ENCODE assay signal across 27 cellular contexts in genomic region chr12:119573086-119573485, GRCh38. TPM values are rescaled to one million over a fixed set of nuclear protein-coding genes. Genes with fewer than 3 reads are reported as not detected.
DNase-seq lines count a peak whose midpoint lies in the region; ATAC-seq, FAIRE-seq and TF ChIP-seq lines count a peak whose summit lies in the region.
"Had no signal": no experiment of that assay in that cellular context is flagged by ENCODE, and none has a peak within 500 bp of the region (broad histone marks: within the 10 kb centered on the region; RNA-seq: fewer than 3 reads in every experiment).

No MANE protein-coding gene starts in this region.

- TF ChIP-seq EP300 in GM12878 (IDR thresholded peaks at IDR 0.05; ENCODE audit: borderline replicate concordance in 1 of 2, control insufficient read depth in 1 of 2, low read depth in 2 of 2, low read length in 2 of 2): no peak

- H3K36me3 Mint-ChIP-seq in osteocyte (ENCODE audit: unreplicated experiment): no peaks in the 10 kb centered on the region
- H3K36me3 Mint-ChIP-seq: CD14-positive monocyte; CD4-positive, alpha-beta memory T cell; CD4-positive, CD25-positive, alpha-beta regulatory T cell; CD8-positive, alpha-beta memory T cell had no signal

- H2AFZ ChIP-seq in GM12878 (ENCODE audit: control insufficient read depth, low read depth, low read length): no peak overlapping the region

- 48% methylated on average over 1 of the region's 1 CpG for WGBS in GM12878 (ENCODE audit: insufficient coverage, insufficient replicate concordance, low lambda C conversion rate, missing lambda C conversion rate)
- 65 to 77% methylated on average over 1 of the region's 1 CpG for WGBS in body of pancreas, 2 donors

- H4K20me1 ChIP-seq in GM12878 (ENCODE audit: control insufficient read depth, insufficient read depth): no peaks in the 10 kb centered on the region
- H4K20me1 ChIP-seq: BLaER1 had no signal

- in situ Hi-C loops in GM12878 (cut with MboI): no loop called here

- BruUV-seq in GM12878 (replicated peaks; lab: Mats Ljungman, UMichigan): no TSS peak

- H3K27ac ChIP-seq in GM12878 (ENCODE audit: control insufficient read depth, insufficient read depth): no peak overlapping the region
- H3K27ac ChIP-seq in body of pancreas: no peak overlapping the region
- H3K27ac ChIP-seq: BLaER1 had no signal

- no peak overlapping the region for H3K4me3 Mint-ChIP-seq in osteocyte (ENCODE audit: unreplicated experiment)
- H3K4me3 Mint-ChIP-seq: CD14-positive monocyte; CD4-positive, alpha-beta memory T cell; CD4-positive, CD25-positive, alpha-beta regulatory T cell; CD8-positive, alpha-beta memory T cell had no signal

- H3K4me2 ChIP-seq in GM12878 (ENCODE audit: control insufficient read depth, insufficient read depth): no peak overlapping the region
- H3K4me2 ChIP-seq: BLaER1 had no signal

- TF ChIP-seq POLR2A in GM12878 (IDR thresholded peaks at IDR 0.05; ENCODE audit: low read depth, low read length) (no peak), body of pancreas (IDR thresholded peaks at IDR 0.05) (no peak)

- no peak for FAIRE-seq in GM12878 (lab: Jason Lieb, UNC)
- FAIRE-seq: A204.1, GM12891, GM19239 had no signal

- TF ChIP-seq RAD21 in GM12878 (IDR thresholded peaks at IDR 0.05; ENCODE audit: insufficient read depth, low read depth, low read length): no peak

- H3K4me1 ChIP-seq in GM12878 (ENCODE audit: control insufficient read depth, insufficient read depth, low read length) (no peaks in the 10 kb centered on the region), body of pancreas (no peaks in the 10 kb centered on the region)
- H3K4me1 ChIP-seq: BE2C, BLaER1 had no signal

- no peak overlapping the region for H3K9ac ChIP-seq in GM12878 (ENCODE audit: control insufficient read depth, insufficient read depth, low read length)
- H3K9ac ChIP-seq: BLaER1 had no signal

- no peaks in the 10 kb centered on the region for H3K9me3 Mint-ChIP-seq in osteocyte (ENCODE audit: unreplicated experiment)
- H3K9me3 Mint-ChIP-seq: CD8-positive, alpha-beta memory T cell had no signal

- H3K36me3 ChIP-seq in GM12878 (ENCODE audit: control insufficient read depth in 2 of 2, insufficient read depth in 2 of 2, low read length in 1 of 2) (no peaks in the 10 kb centered on the region), body of pancreas (replicated peaks in 1 of 2; ENCODE audit: insufficient read depth in 1 of 2, low read depth in 2 of 2) (no peaks in the 10 kb centered on the region)
- H3K36me3 ChIP-seq: BE2C, BLaER1 had no signal

- intact Hi-C loops in GM12878 (cut with micrococcal nuclease; ENCODE audit: unreplicated experiment) (no loop called here), body of pancreas (cut with DNase I) (no loop called here)

- no peak for DNase-seq in GM12878 (ENCODE audit: low read depth, low spot score)
- DNase-seq in osteocyte (ENCODE audit: extremely low spot score, unreplicated experiment): peak; percentile 23
- no peak for DNase-seq in activated CD4-positive, alpha-beta T cell treated with anti-CD3 and anti-CD28 coated beads, Interleukin-2, amount 50 U/mL, for 4 hours
- no peak for DNase-seq in body of pancreas
- DNase-seq: 8988T; ACHN; BE2C; C1 segment of cervical spinal cord; CD4-positive, alpha-beta memory T cell; CD4-positive, CD25-positive, alpha-beta regulatory T cell; CD8-positive, alpha-beta memory T cell; COR-L47; DMS 273 treated with DMSO at 0.1 percent for 48 hours; DMS153; DMS53; DMS79; DND-41; EL; GDM1 had no signal

- H3K4me3 ChIP-seq in GM12878 (no peak overlapping the region), body of pancreas (no peak overlapping the region)
- H3K4me3 ChIP-seq: BLaER1 had no signal

- H3K27me3 ChIP-seq in GM12878 (replicated peaks in 1 of 2; ENCODE audit: control insufficient read depth in 2 of 2, insufficient read depth in 2 of 2, low read length in 1 of 2): no peaks in the 10 kb centered on the region
- H3K27me3 ChIP-seq in body of pancreas: no peaks in the 10 kb centered on the region
- H3K27me3 ChIP-seq: BLaER1 had no signal

- SMC1A ChIA-PET in GM12878 (lab: Charles Lee; ENCODE audit: uncharacterized antibody, unreplicated experiment): no interaction called here

- H3K9me3 ChIP-seq in GM12878 (replicated peaks; ENCODE audit: control insufficient read depth, insufficient read depth, low read length) (no peaks in the 10 kb centered on the region), body of pancreas (no peaks in the 10 kb centered on the region)
- H3K9me3 ChIP-seq: BE2C, BLaER1 had no signal

- TF ChIP-seq CTCF in GM12878 (IDR thresholded peaks at IDR 0.05 in 2 of 3, conservative IDR thresholded peaks at IDR 0.05 in 1 of 3; ENCODE audit: control insufficient read depth in 2 of 3, extremely low read depth in 1 of 3, insufficient read depth in 1 of 3, low read depth in 3 of 3, low read length in 3 of 3) (no peak), osteocyte (IDR thresholded peaks at IDR 0.05) (no peak), body of pancreas (IDR thresholded peaks at IDR 0.05) (no peak)

- H3K27ac Mint-ChIP-seq in osteocyte (ENCODE audit: unreplicated experiment): no peak overlapping the region
- H3K27ac Mint-ChIP-seq: CD4-positive, alpha-beta memory T cell; CD4-positive, CD25-positive, alpha-beta regulatory T cell; CD8-positive, alpha-beta memory T cell had no signal

- CTCF ChIA-PET in GM12878 (lab: Yijun Ruan, JAX): no interaction called here

- POLR2A ChIA-PET in GM12878 (lab: Charles Lee): no interaction called here

- H3K4me1 Mint-ChIP-seq in osteocyte (ENCODE audit: unreplicated experiment): no peaks in the 10 kb centered on the region
- H3K4me1 Mint-ChIP-seq: CD14-positive monocyte; CD4-positive, alpha-beta memory T cell; CD4-positive, CD25-positive, alpha-beta regulatory T cell; CD8-positive, alpha-beta memory T cell had no signal

- no peaks in the 10 kb centered on the region for H3K27me3 Mint-ChIP-seq in osteocyte (ENCODE audit: unreplicated experiment)

- no peaks in the 10 kb centered on the region for H3K79me2 ChIP-seq in GM12878 (ENCODE audit: control insufficient read depth, insufficient read depth, low read length)

- ATAC-seq in GM12878 (no peak), GM19351 (IDR thresholded peaks at IDR 0.05; ENCODE audit: unreplicated experiment) (no peak), body of pancreas (no peak)

- RAD21 ChIA-PET in GM12878 (lab: Charles Lee; ENCODE audit: unreplicated experiment): no interaction called here

TF ChIP-seq in GM12878, 131 proteins besides CTCF, POLR2A, EP300 and RAD21:
- TF ChIP-seq FOXM1 (IDR thresholded peaks at IDR 0.05; ENCODE audit: low read depth, low read length): no peak
- TF ChIP-seq ZNF24 (IDR thresholded peaks at IDR 0.05): peak; percentile 52; the same call in 1 of the 2 replicates

RNA-seq across cellular contexts. Expression of gene TMEM233, which starts 20.5 kb away (rescaled TPM):
- total RNA-seq in GM12878 (2013; cell fraction: nucleolus; rRNA removed): not detected in 2 replicates
- total RNA-seq in GM12878 (2014; rRNA removed): not detected in 2 replicates
- total RNA-seq in GM12878 (2014; rRNA removed; fragmentation: Illumina TruSeq; extraction: Trizol): not detected in 2 replicates
- not detected in 2 replicates for total RNA-seq in GM12878 (2021)
- polyA plus RNA-seq in GM12878 (2011; ENCODE audit: low read depth): not detected
- not detected in 2 replicates for polyA plus RNA-seq in GM12878 (2011; rRNA removed)
- not detected in 2 replicates for polyA plus RNA-seq in GM12878 (2011; cell fraction: cytosol; rRNA removed)
- polyA plus RNA-seq in GM12878 (2011; cell fraction: nucleus; rRNA removed): not detected in 2 replicates
- polyA plus RNA-seq in GM12878 (2012): not detected in 2 replicates
- not detected in 2 replicates for polyA plus RNA-seq in GM12878 (2014; fragmentation: Illumina TruSeq; extraction: Trizol)
- not detected for polyA plus RNA-seq in GM12878 (2014; fragmentation: Nextera tagmentation; extraction: Ambion mirVana)
- polyA plus RNA-seq in GM12878 (2014; rRNA removed): not detected in 2 replicates
- polyA plus RNA-seq in GM12878 (2016; fragmentation: Nextera tagmentation; extraction: Ambion mirVana): not detected
- polyA minus RNA-seq in GM12878 (2011; rRNA and poly(A)+ RNA removed): not detected in 2 replicates
- polyA minus RNA-seq in GM12878 (2011; cell fraction: cytosol; rRNA and poly(A)+ RNA removed): not detected in 2 replicates
- polyA minus RNA-seq in GM12878 (2011; cell fraction: nucleus; rRNA and poly(A)+ RNA removed): not detected in 2 replicates
- not detected in 2 replicates for total RNA-seq in osteocyte
- total RNA-seq in body of pancreas: under 1 TPM in 1 of 2 donors, not detected in 1; under 0.01 TPM
- total RNA-seq: CD4-positive, alpha-beta memory T cell; CD4-positive, CD25-positive, alpha-beta regulatory T cell; CD8-positive, alpha-beta memory T cell; G401 had no signal
- polyA plus RNA-seq: AG04450; CD14-positive monocyte; CD4-positive, alpha-beta memory T cell; CD4-positive, CD25-positive, alpha-beta regulatory T cell; CD8-positive, alpha-beta memory T cell had no signal
